ENCODE assay signal across 20 cellular contexts in genomic region chrX:20742106-20742505, GRCh38.
DNase-seq lines count a peak whose midpoint lies in the region; ATAC-seq, FAIRE-seq and TF ChIP-seq lines count a peak whose summit lies in the region.
"Had no signal": no experiment of that assay in that cellular context is flagged by ENCODE, and none has a peak within 500 bp of the region (broad histone marks: within the 10 kb centered on the region; RNA-seq: fewer than 3 reads in every experiment).

No MANE protein-coding gene starts in this region.

- ATAC-seq in activated CD4-positive, CD25-positive, alpha-beta regulatory T cell treated with anti-CD3 and anti-CD28 coated beads, Interleukin-2, amount 50 U/mL, for 24 hours, result no peak
- ATAC-seq: effector memory CD8-positive, alpha-beta T cell; stimulated activated effector memory CD8-positive, alpha-beta T cell treated with anti-CD3 and anti-CD28 coated beads, Interleukin-12 subunit alpha, Interleukin-12 subunit beta, amount 100 ng/mL, for 72 hours had no signal

- H3K4me3 ChIP-seq in fibroblast of mammary gland (ENCODE audit: control insufficient read depth, low read depth, low read length), result no peak overlapping the region
- H3K4me3 ChIP-seq: tibial nerve had no signal

- no peaks in the 10 kb centered on the region for H3K36me3 Mint-ChIP-seq in activated naive CD8-positive, alpha-beta T cell treated with anti-CD3 and anti-CD28 coated beads for 36 hours
- H3K36me3 Mint-ChIP-seq: CD4-positive, CD25-positive, alpha-beta regulatory T cell; stimulated activated effector memory CD8-positive, alpha-beta T cell treated with anti-CD3 and anti-CD28 coated beads, Interleukin-12 subunit alpha, Interleukin-12 subunit beta, amount 100 ng/mL, for 72 hours had no signal

- no peak for FAIRE-seq in urothelium cell line (lab: Jason Lieb, UNC)
- FAIRE-seq: TTC549 had no signal

- peak; percentile 18 to 29 for DNase-seq in NCI-H524 (lab: John Stamatoyannopoulos, UW)
- no peak for DNase-seq in NCI-H524 treated with DMSO at 0.1 percent for 48 hours (lab: John Stamatoyannopoulos, UW)
- peak; percentile 77 to 94 for DNase-seq in NCI-H446 (lab: John Stamatoyannopoulos, UW)
- peak; percentile 62 for DNase-seq in fibroblast of mammary gland (ENCODE audit: low read depth)
- DNase-seq in urothelium cell line (ENCODE audit: low spot score), result peak; percentile 2
- DNase-seq in stimulated activated CD8-positive, alpha-beta memory T cell treated with anti-CD3 and anti-CD28 coated beads, Interleukin-4, amount 100 ng/mL, for 48 hours, result no peak
- DNase-seq in activated naive CD8-positive, alpha-beta T cell treated with anti-CD3 and anti-CD28 coated beads for 36 hours, result no peak
- DNase-seq: activated CD4-positive, alpha-beta T cell treated with anti-CD3 and anti-CD28 coated beads for 48 hours; activated CD8-positive, alpha-beta memory T cell treated with anti-CD3 and anti-CD28 coated beads, Interleukin-2, amount 50 U/mL, for 4 hours; activated gamma-delta T cell; CD4-positive, CD25-positive, alpha-beta regulatory T cell; DND-41; effector memory CD8-positive, alpha-beta T cell; H7; NCI-H510A had no signal

- H3K27ac Mint-ChIP-seq in activated naive CD8-positive, alpha-beta T cell treated with anti-CD3 and anti-CD28 coated beads for 36 hours, result no peak overlapping the region
- H3K27ac Mint-ChIP-seq: CD4-positive, CD25-positive, alpha-beta regulatory T cell; effector memory CD8-positive, alpha-beta T cell; nephron; stimulated activated effector memory CD8-positive, alpha-beta T cell treated with anti-CD3 and anti-CD28 coated beads, Interleukin-12 subunit alpha, Interleukin-12 subunit beta, amount 100 ng/mL, for 72 hours had no signal

- TF ChIP-seq CTCF in fibroblast of mammary gland (conservative IDR thresholded peaks at IDR 0.05; ENCODE audit: control insufficient read depth, insufficient read depth, low read depth, low read length), result no peak

- H3K27me3 Mint-ChIP-seq in activated naive CD8-positive, alpha-beta T cell treated with anti-CD3 and anti-CD28 coated beads for 36 hours, result no peaks in the 10 kb centered on the region
- H3K27me3 Mint-ChIP-seq: CD4-positive, CD25-positive, alpha-beta regulatory T cell; effector memory CD8-positive, alpha-beta T cell had no signal

- no peak overlapping the region for H3K4me3 Mint-ChIP-seq in activated naive CD8-positive, alpha-beta T cell treated with anti-CD3 and anti-CD28 coated beads for 36 hours
- H3K4me3 Mint-ChIP-seq: CD4-positive, CD25-positive, alpha-beta regulatory T cell; effector memory CD8-positive, alpha-beta T cell; nephron; stimulated activated effector memory CD8-positive, alpha-beta T cell treated with anti-CD3 and anti-CD28 coated beads, Interleukin-12 subunit alpha, Interleukin-12 subunit beta, amount 100 ng/mL, for 72 hours had no signal

- no peaks in the 10 kb centered on the region for H3K4me1 Mint-ChIP-seq in activated naive CD8-positive, alpha-beta T cell treated with anti-CD3 and anti-CD28 coated beads for 36 hours
- H3K4me1 Mint-ChIP-seq: CD4-positive, CD25-positive, alpha-beta regulatory T cell; stimulated activated effector memory CD8-positive, alpha-beta T cell treated with anti-CD3 and anti-CD28 coated beads, Interleukin-12 subunit alpha, Interleukin-12 subunit beta, amount 100 ng/mL, for 72 hours had no signal

- H3K9me3 Mint-ChIP-seq in activated naive CD8-positive, alpha-beta T cell treated with anti-CD3 and anti-CD28 coated beads for 36 hours, result no peaks in the 10 kb centered on the region
- H3K9me3 Mint-ChIP-seq: effector memory CD8-positive, alpha-beta T cell; nephron; stimulated activated effector memory CD8-positive, alpha-beta T cell treated with anti-CD3 and anti-CD28 coated beads, Interleukin-12 subunit alpha, Interleukin-12 subunit beta, amount 100 ng/mL, for 72 hours had no signal

Comparison
In these comparisons a context has a peak if more than half of its experiments do, and no peak if none do; other contexts are left out.
1. DNase-seq: peak in NCI-H524 (2 of 2), NCI-H446 (2 of 2), fibroblast of mammary gland (single experiment) and urothelium cell line (single experiment); none in NCI-H524 treated with DMSO at 0.1 percent for 48 hours (single experiment), stimulated activated CD8-positive, alpha-beta memory T cell treated with anti-CD3 and anti-CD28 coated beads, Interleukin-4, amount 100 ng/mL, for 48 hours (single experiment) and activated naive CD8-positive, alpha-beta T cell treated with anti-CD3 and anti-CD28 coated beads for 36 hours (single experiment).